In the genomic region with DNA sequence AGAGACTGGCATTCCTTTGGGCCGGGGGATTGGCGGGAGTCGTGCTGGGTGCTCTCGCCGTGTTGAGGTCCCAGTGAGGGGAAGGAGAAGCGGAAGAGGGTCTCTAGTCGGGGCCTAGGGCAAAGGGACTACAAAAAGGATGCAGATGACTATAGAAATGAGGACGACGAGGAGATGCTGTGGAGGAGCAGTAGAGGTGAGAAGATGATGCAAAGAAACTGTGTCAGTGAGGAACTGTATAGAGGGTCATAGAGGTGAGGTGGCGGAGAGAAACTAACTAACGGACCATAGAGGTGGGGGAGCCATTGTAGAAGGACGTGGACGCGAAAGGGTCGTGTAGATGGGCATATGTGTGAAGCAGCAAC, we compare ENCODE assay signal across 8 cellular contexts. TPM values are rescaled to one million over a fixed set of nuclear protein-coding genes. Genes with fewer than 3 reads are reported as not detected.
A peak's percentile ranks its signal among the peaks of the same experiment; 100 is the strongest.
DNase-seq lines count a peak whose midpoint lies in the region; ATAC-seq and TF ChIP-seq lines count a peak whose summit lies in the region.

No MANE protein-coding gene starts in this region.

- ATAC-seq in GM19324 (IDR thresholded peaks at IDR 0.05; ENCODE audit: low FRiP score, unreplicated experiment) (peak; percentile 5), HG03097 (IDR thresholded peaks at IDR 0.05; ENCODE audit: low FRiP score, unreplicated experiment) (no peak), GM21515 (IDR thresholded peaks at IDR 0.05; ENCODE audit: unreplicated experiment) (no peak), HG03045 (IDR thresholded peaks at IDR 0.05; ENCODE audit: unreplicated experiment) (no peak)

- peaks cover 27% of the 10 kb centered on the region for H3K36me3 ChIP-seq in skeletal muscle satellite cell (ENCODE audit: insufficient read depth, low read length)

- DNase-seq in RWPE1 (ENCODE audit: low spot score), result no peak
- no peak for DNase-seq in fibroblast of mammary gland (ENCODE audit: low read depth)
- DNase-seq in stimulated activated naive CD4-positive, alpha-beta T cell (lab: John Stamatoyannopoulos, UW), result no peak

- H3K27ac ChIP-seq in RWPE1, result peak overlapping the region; percentile 88

- POLR2A ChIA-PET in RWPE1 (lab: Yijun Ruan, JAX; ENCODE audit: low non-redundant PET), result interaction anchor here (0.5 to 1.0 kb wide), 2 partner anchors 11 to 73 kb away, joined by 3 to 8 read pairs; no protein-coding TSS in a partner anchor

- peak overlapping the region; percentile 94 for H3K4me3 ChIP-seq in fibroblast of mammary gland (ENCODE audit: control insufficient read depth, low read depth, low read length)
- H3K4me3 ChIP-seq in skeletal muscle satellite cell (ENCODE audit: low read length), result peak overlapping the region; percentile 100

- peak overlapping the region; percentile 98 for H3K4me2 ChIP-seq in skeletal muscle satellite cell (ENCODE audit: low read length)

- peaks cover 17% of the 10 kb centered on the region for H3K4me1 ChIP-seq in skeletal muscle satellite cell (ENCODE audit: control insufficient read depth, insufficient read depth, low read length)

- H3K9me3 ChIP-seq in skeletal muscle satellite cell (replicated peaks; ENCODE audit: low read length), result no peaks in the 10 kb centered on the region

- TF ChIP-seq CTCF in RWPE1 (conservative IDR thresholded peaks at IDR 0.05; ENCODE audit: low read depth) (no peak), fibroblast of mammary gland (conservative IDR thresholded peaks at IDR 0.05; ENCODE audit: control insufficient read depth, insufficient read depth, low read depth, low read length) (no peak)

- CTCF ChIA-PET in RWPE1 (lab: Yijun Ruan, JAX), result interaction anchor here (0.6 to 2.7 kb wide), 3 partner anchors 10 to 154 kb away, joined by 5 to 20 read pairs (median 6); a partner anchor contains a TSS

- H3K9ac ChIP-seq in skeletal muscle satellite cell (ENCODE audit: low read depth, low read length), result peak overlapping the region; percentile 92

- no peaks in the 10 kb centered on the region for H3K27me3 ChIP-seq in skeletal muscle satellite cell (ENCODE audit: control insufficient read depth, insufficient read depth, low read length)

RNA-seq across cellular contexts. Expression of a gene that starts 0.3 kb away (rescaled TPM):
- total RNA-seq in skeletal muscle satellite cell (2012; rRNA removed), result 5.6 and 7.6 TPM in 2 replicates

RNA-seq across cellular contexts. Expression of a gene that starts 0.4 kb away (rescaled TPM):
- total RNA-seq in skeletal muscle satellite cell (2012; rRNA removed), result 63.6 and 70.0 TPM in 2 replicates

RNA-seq across cellular contexts. Expression of a gene that starts 11.9 kb away (rescaled TPM):
- 79.1 and 103 TPM in 2 replicates for total RNA-seq in skeletal muscle satellite cell (2012; rRNA removed)

RNA-seq across cellular contexts. Expression of a gene that starts 18.4 kb away (rescaled TPM):
- total RNA-seq in skeletal muscle satellite cell (2012; rRNA removed), result 0.76 and 0.87 TPM in 2 replicates

RNA-seq across cellular contexts. Expression of a gene that starts 43.3 kb away (rescaled TPM):
- under 0.01 and 1.5 TPM in 2 replicates for total RNA-seq in skeletal muscle satellite cell (2012; rRNA removed)
